10 cellular contexts compared by ENCODE assay signal in the genomic region with DNA sequence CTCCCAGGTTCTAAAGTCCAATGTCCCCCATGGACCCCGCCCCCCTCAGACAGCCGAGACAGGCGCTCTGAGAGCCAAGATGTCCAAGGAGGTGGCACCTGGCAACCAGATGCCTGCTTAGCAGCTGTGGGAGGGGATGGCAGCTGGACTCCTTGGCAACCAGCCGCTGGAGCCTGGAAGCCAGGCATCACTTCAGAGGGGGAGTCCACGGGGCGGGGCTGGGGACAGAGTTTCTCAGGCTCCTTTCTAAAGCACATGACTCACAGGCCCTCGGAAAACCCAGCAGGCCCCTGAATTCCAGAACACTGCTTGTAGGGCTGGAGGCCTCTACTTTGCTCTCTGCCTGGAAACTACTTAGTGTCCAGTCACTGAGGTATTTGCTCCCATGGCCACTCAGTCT. TPM values are rescaled to one million over a fixed set of nuclear protein-coding genes. Genes with fewer than 3 reads are reported as not detected.
DNase-seq lines count a peak whose midpoint lies in the region; ATAC-seq and TF ChIP-seq lines count a peak whose summit lies in the region.
"Had no signal": no experiment of that assay in that cellular context is flagged by ENCODE, and none has a peak within 500 bp of the region (broad histone marks: within the 10 kb centered on the region; RNA-seq: fewer than 3 reads in every experiment).

No MANE protein-coding gene starts in this region.

- no peak for TF ChIP-seq CTCF in choroid plexus epithelial cell (conservative IDR thresholded peaks at IDR 0.05; ENCODE audit: low read depth, low read length)

- H3K4me3 ChIP-seq in choroid plexus epithelial cell (ENCODE audit: low read depth, low read length) (no peak overlapping the region), H7 (ENCODE audit: insufficient read depth, low read depth, low read length) (no peak overlapping the region)

- ATAC-seq in GM21619 (IDR thresholded peaks at IDR 0.05; ENCODE audit: unreplicated experiment): no peak
- ATAC-seq in HG03460 (IDR thresholded peaks at IDR 0.05; ENCODE audit: unreplicated experiment): no peak

- no peaks in the 10 kb centered on the region for H3K27me3 ChIP-seq in H7 (ENCODE audit: control insufficient read depth, insufficient read depth, low read length)

- DNase-seq in Ammon's horn (ENCODE audit: low spot score) (peak; percentile 44), HCEC 1CT (peak; percentile 32), choroid plexus epithelial cell (ENCODE audit: low read depth) (peak; percentile 93), myocyte (ENCODE audit: low read depth) (peak; percentile 91), H7 (no peak), HK-2 (ENCODE audit: unreplicated experiment) (no peak)
- DNase-seq: activated T-cell treated with anti-CD3 and anti-CD28 coated beads, Interleukin-2, amount 50 U/mL, for 48 hours; kidney glomerular epithelial cell had no signal

- H3K36me3 ChIP-seq in H7 (replicated peaks; ENCODE audit: control insufficient read depth, insufficient read depth, low read length): no peaks in the 10 kb centered on the region

RNA-seq across cellular contexts. Expression of a gene that starts 51.5 kb away (rescaled TPM):
- total RNA-seq in myocyte: 5.5 and 11.7 TPM in 2 replicates
- polyA plus RNA-seq in myocyte (2012): 0.95 TPM
- total RNA-seq in H7 (2014; rRNA removed; shearing (Covaris generic)): 36.0 and 37.6 TPM in 2 replicates

Comparison
In these comparisons a context has a peak if more than half of its experiments do, and no peak if none do; other contexts are left out.
1. DNase-seq: peak in Ammon's horn (single experiment), HCEC 1CT (single experiment), choroid plexus epithelial cell (single experiment) and myocyte (single experiment); none in H7 (single experiment) and HK-2 (single experiment).